ENCODE assay signal across 8 cellular contexts in genomic region chr12:6567824-6568617, GRCh38. TPM values are rescaled to one million over a fixed set of nuclear protein-coding genes. Genes with fewer than 3 reads are reported as not detected.
A peak's percentile ranks its signal among the peaks of the same experiment; 100 is the strongest.
DNase-seq lines count a peak whose midpoint lies in the region; ATAC-seq and TF ChIP-seq lines count a peak whose summit lies in the region.

TSS of gene NOP2 (minus strand) at chr12:6568291. CDS start at chr12:6567918, 373 bp downstream.

- CTCF ChIA-PET in RWPE1 (lab: Yijun Ruan, JAX): interaction anchor here (1.2 kb wide), 1 partner anchor 10 kb away, joined by 4 read pairs; no protein-coding TSS in a partner anchor

- H3K9me3 ChIP-seq in fibroblast of lung (ENCODE audit: control insufficient read depth, insufficient read depth, low read depth, low read length): no peaks in the 10 kb centered on the region

- H3K4me3 ChIP-seq in LNCaP clone FGC (ENCODE audit: low read depth, low read length) (peak within 1 kb of the TSS; percentile 85), fibroblast of lung (replicated peaks in 1 of 4; ENCODE audit: control extremely low read depth in 1 of 4, insufficient read depth in 1 of 4, low read depth in 3 of 4, low read length in 4 of 4) (peak within 1 kb of the TSS; percentile 23 to 82 (median 68))

- ATAC-seq in GM21786 (IDR thresholded peaks at IDR 0.05; ENCODE audit: unreplicated experiment): peak; percentile 88
- ATAC-seq in naive thymus-derived CD8-positive, alpha-beta T cell: peak; percentile 90 to 93
- ATAC-seq in stimulated activated naive B cell treated with anti-CD40 and anti-IgM and Interleukin-4, amounts not matched to agents 10 μg/mL and 1 μg/mL and 100 μg/mL, for 72 hours (replicated peaks): peak; percentile 91 to 93

- H3K27ac Mint-ChIP-seq in activated T-helper 1 cell treated with anti-CD3 and anti-CD28 coated beads, Interleukin-12 subunit alpha, Interleukin-12 subunit beta, Interleukin-2, Interleukin-4 antibody, amounts not matched to agents 30 ng/mL and 10 ng/mL and 1 ng/mL, durations not matched to agents 14 hours and 24 hours and 36 hours: peak within 1 kb of the TSS; percentile 99
- peak within 1 kb of the TSS; percentile 95 to 100 (median 99) for H3K27ac Mint-ChIP-seq in naive thymus-derived CD8-positive, alpha-beta T cell
- H3K27ac Mint-ChIP-seq in stimulated activated naive B cell treated with anti-CD40 and anti-IgM and Interleukin-4, amounts not matched to agents 10 μg/mL and 1 μg/mL and 100 μg/mL, for 72 hours: peak within 1 kb of the TSS; percentile 98

- H3K27ac ChIP-seq in RWPE1 (peak within 1 kb of the TSS; percentile 85), fibroblast of lung (ENCODE audit: insufficient read depth, low read length) (peak within 1 kb of the TSS; percentile 85)

- peaks cover 14% of the 10 kb centered on the region for H3K36me3 ChIP-seq in fibroblast of lung (ENCODE audit: control insufficient read depth, insufficient read depth, low read length)

- no peaks in the 10 kb centered on the region for H4K20me1 ChIP-seq in fibroblast of lung (ENCODE audit: control insufficient read depth, extremely low read depth, insufficient read depth, low read length)

- peak within 1 kb of the TSS; percentile 74 for H3K9ac ChIP-seq in fibroblast of lung (ENCODE audit: insufficient read depth, low read length)

- H3K4me2 ChIP-seq in fibroblast of lung (ENCODE audit: extremely low read depth, insufficient read depth, low read length): peak within 1 kb of the TSS; percentile 75

- intact Hi-C loops in activated T-helper 1 cell treated with anti-CD3 and anti-CD28 coated beads, Interleukin-12 subunit alpha, Interleukin-12 subunit beta, Interleukin-2, Interleukin-4 antibody, amounts not matched to agents 30 ng/mL and 10 ng/mL and 1 ng/mL, durations not matched to agents 14 hours and 24 hours and 36 hours (cut with micrococcal nuclease): loop anchor here (1.0 kb wide), 5 partner anchors 12 to 283 kb away; partner anchors contain the start of genes CDCA3, IFFO1, ING4 and ZNF384

- POLR2A ChIA-PET in RWPE1 (lab: Yijun Ruan, JAX; ENCODE audit: low non-redundant PET): interaction anchor here (0.5 kb wide), 1 partner anchor 47 kb away, joined by 7 read pairs; no protein-coding TSS in a partner anchor
- POLR2A ChIA-PET in naive thymus-derived CD8-positive, alpha-beta T cell (lab: Charles Lee): interaction anchor here (0.8 to 2.3 kb wide), 13 partner anchors 10 to 283 kb away, joined by 3 to 18 read pairs (median 4); partner anchors contain the start of genes CDCA3, MLF2 and ZNF384

- peaks cover 19% of the 10 kb centered on the region for H3K79me2 ChIP-seq in fibroblast of lung (ENCODE audit: control insufficient read depth, insufficient read depth, low read length)

- peak within 1 kb of the TSS; percentile 83 for H2AFZ ChIP-seq in fibroblast of lung (ENCODE audit: low read length)

- H3K36me3 Mint-ChIP-seq in activated T-helper 1 cell treated with anti-CD3 and anti-CD28 coated beads, Interleukin-12 subunit alpha, Interleukin-12 subunit beta, Interleukin-2, Interleukin-4 antibody, amounts not matched to agents 30 ng/mL and 10 ng/mL and 1 ng/mL, durations not matched to agents 14 hours and 24 hours and 36 hours (ENCODE audit: low read depth): peaks cover 56% of the 10 kb centered on the region
- H3K36me3 Mint-ChIP-seq in naive thymus-derived CD8-positive, alpha-beta T cell: peaks cover 0 to 77% (median 20%) of the 10 kb centered on the region in 3 donors
- H3K36me3 Mint-ChIP-seq in stimulated activated naive B cell treated with anti-CD40 and anti-IgM and Interleukin-4, amounts not matched to agents 10 μg/mL and 1 μg/mL and 100 μg/mL, for 72 hours: peaks cover 43 to 63% of the 10 kb centered on the region in 2 donors

- H3K4me3 Mint-ChIP-seq in activated T-helper 1 cell treated with anti-CD3 and anti-CD28 coated beads, Interleukin-12 subunit alpha, Interleukin-12 subunit beta, Interleukin-2, Interleukin-4 antibody, amounts not matched to agents 30 ng/mL and 10 ng/mL and 1 ng/mL, durations not matched to agents 14 hours and 24 hours and 36 hours: peak within 1 kb of the TSS; percentile 100
- peak within 1 kb of the TSS; percentile 95 to 100 (median 100) for H3K4me3 Mint-ChIP-seq in naive thymus-derived CD8-positive, alpha-beta T cell
- peak within 1 kb of the TSS; percentile 97 for H3K4me3 Mint-ChIP-seq in stimulated activated naive B cell treated with anti-CD40 and anti-IgM and Interleukin-4, amounts not matched to agents 10 μg/mL and 1 μg/mL and 100 μg/mL, for 72 hours

- H3K27me3 ChIP-seq in fibroblast of lung (ENCODE audit: control insufficient read depth, insufficient read depth, low read length): no peaks in the 10 kb centered on the region

- no peaks in the 10 kb centered on the region for H3K27me3 Mint-ChIP-seq in activated T-helper 1 cell treated with anti-CD3 and anti-CD28 coated beads, Interleukin-12 subunit alpha, Interleukin-12 subunit beta, Interleukin-2, Interleukin-4 antibody, amounts not matched to agents 30 ng/mL and 10 ng/mL and 1 ng/mL, durations not matched to agents 14 hours and 24 hours and 36 hours (ENCODE audit: insufficient read depth)
- H3K27me3 Mint-ChIP-seq in naive thymus-derived CD8-positive, alpha-beta T cell: no peaks in the 10 kb centered on the region
- H3K27me3 Mint-ChIP-seq in stimulated activated naive B cell treated with anti-CD40 and anti-IgM and Interleukin-4, amounts not matched to agents 10 μg/mL and 1 μg/mL and 100 μg/mL, for 72 hours: no peaks in the 10 kb centered on the region

- DNase-seq in DMS53 treated with DMSO at 0.1 percent for 48 hours (lab: John Stamatoyannopoulos, UW; ENCODE audit: unreplicated experiment) (peak; percentile 98), LNCaP clone FGC (ENCODE audit: low read depth) (peak; percentile 60), RWPE1 (ENCODE audit: low spot score) (peak; percentile 88), fibroblast of lung (ENCODE audit: low read depth in 2 of 2) (peak; percentile 85 to 86)
- DNase-seq in activated T-helper 1 cell treated with anti-CD3 and anti-CD28 coated beads, Interleukin-12 subunit alpha, Interleukin-12 subunit beta, Interleukin-2, Interleukin-4 antibody, amounts not matched to agents 30 ng/mL and 10 ng/mL and 1 ng/mL, durations not matched to agents 14 hours and 24 hours and 36 hours (ENCODE audit: low spot score): peak; percentile 89
- peak; percentile 73 to 90 (median 84) for DNase-seq in naive thymus-derived CD8-positive, alpha-beta T cell
- DNase-seq in stimulated activated naive B cell treated with anti-CD40 and anti-IgM and Interleukin-4, amounts not matched to agents 10 μg/mL and 1 μg/mL and 100 μg/mL, for 72 hours: peak; percentile 83

- no peaks in the 10 kb centered on the region for H3K4me1 ChIP-seq in fibroblast of lung (ENCODE audit: control insufficient read depth, extremely low read depth, insufficient read depth, low read length)

- H3K4me1 Mint-ChIP-seq in activated T-helper 1 cell treated with anti-CD3 and anti-CD28 coated beads, Interleukin-12 subunit alpha, Interleukin-12 subunit beta, Interleukin-2, Interleukin-4 antibody, amounts not matched to agents 30 ng/mL and 10 ng/mL and 1 ng/mL, durations not matched to agents 14 hours and 24 hours and 36 hours (ENCODE audit: low read depth): peaks cover 37% of the 10 kb centered on the region
- H3K4me1 Mint-ChIP-seq in naive thymus-derived CD8-positive, alpha-beta T cell: peaks cover 29 to 56% (median 45%) of the 10 kb centered on the region in 4 donors
- H3K4me1 Mint-ChIP-seq in stimulated activated naive B cell treated with anti-CD40 and anti-IgM and Interleukin-4, amounts not matched to agents 10 μg/mL and 1 μg/mL and 100 μg/mL, for 72 hours: peaks cover 36 to 53% of the 10 kb centered on the region in 2 donors

- no peaks in the 10 kb centered on the region for H3K9me3 Mint-ChIP-seq in activated T-helper 1 cell treated with anti-CD3 and anti-CD28 coated beads, Interleukin-12 subunit alpha, Interleukin-12 subunit beta, Interleukin-2, Interleukin-4 antibody, amounts not matched to agents 30 ng/mL and 10 ng/mL and 1 ng/mL, durations not matched to agents 14 hours and 24 hours and 36 hours
- H3K9me3 Mint-ChIP-seq in naive thymus-derived CD8-positive, alpha-beta T cell: no peaks in the 10 kb centered on the region
- H3K9me3 Mint-ChIP-seq in stimulated activated naive B cell treated with anti-CD40 and anti-IgM and Interleukin-4, amounts not matched to agents 10 μg/mL and 1 μg/mL and 100 μg/mL, for 72 hours: no peaks in the 10 kb centered on the region

- TF ChIP-seq CTCF in LNCaP clone FGC (IDR thresholded peaks at IDR 0.05; ENCODE audit: control insufficient read depth, extremely low read depth, insufficient read depth) (no peak), RWPE1 (conservative IDR thresholded peaks at IDR 0.05; ENCODE audit: low read depth) (no peak), fibroblast of lung (conservative IDR thresholded peaks at IDR 0.05 in 1 of 2, IDR thresholded peaks at IDR 0.05 in 1 of 2; ENCODE audit: low read depth in 1 of 2, low read length in 2 of 2) (no peak)

RNA-seq across cellular contexts. Expression of gene NOP2, which starts in this region (rescaled TPM):
- 194 and 196 TPM in 2 replicates for total RNA-seq in activated T-helper 1 cell treated with anti-CD3 and anti-CD28 coated beads, Interleukin-12 subunit alpha, Interleukin-12 subunit beta, Interleukin-2, Interleukin-4 antibody, amounts not matched to agents 30 ng/mL and 10 ng/mL and 1 ng/mL, durations not matched to agents 14 hours and 24 hours and 36 hours
- total RNA-seq in fibroblast of lung: 11.7 and 13.9 TPM in 2 replicates
- 26.1 and 47.8 TPM in 2 replicates for polyA plus RNA-seq in fibroblast of lung
- 18.6 and 34.5 TPM in 2 replicates for polyA plus RNA-seq in fibroblast of lung (2012)
- polyA minus RNA-seq in fibroblast of lung (ENCODE audit: low replicate concordance): 77.1 and 94.1 TPM in 2 replicates
- 100 to 1,000 TPM in 1 of 2 experiments, 10 to 100 TPM in 1; 99.2 to 104 TPM for total RNA-seq in naive thymus-derived CD8-positive, alpha-beta T cell
- polyA plus RNA-seq in naive thymus-derived CD8-positive, alpha-beta T cell: 10 to 100 TPM; 23.6 to 41.7 (median 24.7) TPM

Comparison
In these comparisons a context has a peak if more than half of its experiments do, and no peak if none do; other contexts are left out.
1. Peak in every context shown above with its lines: DNase-seq, ATAC-seq, H3K4me3 ChIP-seq and H3K27ac ChIP-seq.